In the genomic region with DNA sequence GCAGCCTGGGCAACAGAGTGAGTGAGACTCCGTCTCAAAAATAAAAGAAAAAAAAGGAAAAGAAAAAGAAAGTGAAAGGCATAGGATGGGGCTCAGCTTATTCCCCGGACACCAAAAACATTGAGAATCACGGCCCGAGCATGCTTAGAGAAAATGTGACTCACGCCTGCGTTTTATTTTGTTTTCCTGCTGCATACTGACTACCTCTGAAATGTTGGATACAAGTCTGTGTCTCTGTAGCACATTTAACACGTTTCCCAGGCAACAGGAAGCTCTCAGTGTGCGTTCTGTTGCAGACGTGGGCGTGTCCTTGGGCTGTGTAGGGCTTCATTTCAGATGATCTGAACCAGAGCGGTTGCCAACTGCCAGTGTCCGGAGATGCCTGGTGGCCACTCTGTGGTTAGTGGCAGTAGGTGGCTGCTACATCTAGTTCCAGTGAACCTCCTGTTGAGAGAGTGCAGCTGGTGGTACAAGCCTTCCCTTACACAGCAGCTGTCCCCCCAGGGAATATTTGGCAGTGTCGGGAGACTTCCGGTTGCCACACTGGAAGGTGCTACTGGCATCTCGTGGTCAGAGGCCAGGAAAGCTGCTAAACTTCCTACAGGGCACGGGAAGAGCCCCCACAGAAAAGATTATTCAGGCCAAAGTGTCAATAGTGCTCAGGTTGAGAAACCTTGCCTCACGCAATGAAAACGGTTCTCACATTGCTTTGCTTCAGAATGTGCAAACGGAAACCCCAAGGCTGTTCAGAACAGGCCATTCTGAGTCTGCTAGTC, we compare ENCODE assay signal across 8 cellular contexts. TPM values are rescaled to one million over a fixed set of nuclear protein-coding genes. Genes with fewer than 3 reads are reported as not detected.
DNase-seq lines count a peak whose midpoint lies in the region; ATAC-seq and TF ChIP-seq lines count a peak whose summit lies in the region.

No MANE protein-coding gene starts in this region.

- H3K36me3 ChIP-seq in right lobe of liver: peaks cover 0 to 15% (median 4%) of the 10 kb centered on the region in 4 donors

- H3K36me3 Mint-ChIP-seq in glutamatergic neuron (ENCODE audit: unreplicated experiment): no peaks in the 10 kb centered on the region

- peak overlapping the region; percentile 70 for H3K27ac ChIP-seq in caudate nucleus (ENCODE audit: low read depth, low read length)
- peak overlapping the region in 1 of 3 donors; percentile 35 for H3K27ac ChIP-seq in right lobe of liver

- intact Hi-C loops in right lobe of liver (cut with DNase I): no loop called here

- H3K27ac Mint-ChIP-seq in glutamatergic neuron (ENCODE audit: unreplicated experiment): no peak overlapping the region

- DNase-seq in DMS153 (lab: John Stamatoyannopoulos, UW) (peak; percentile 84), H4 (ENCODE audit: low spot score) (peak; percentile 94), NCI-H2029 treated with DMSO at 0.1 percent for 48 hours (lab: John Stamatoyannopoulos, UW) (peak; percentile 47), caudate nucleus (lab: John Stamatoyannopoulos, UW) (peak in 36 of 61 donors; percentile 12 to 79 (median 32)), right lobe of liver (peak in 1 of 3 donors; percentile 52), glutamatergic neuron (no peak)
- DNase-seq in stimulated activated CD4-positive, alpha-beta T cell treated with anti-CD3 and anti-CD28 coated beads, TNF-alpha, amount 100 ng/mL, for 4 hours (ENCODE audit: low read depth in 3 of 3): peak in 2 of 3 experiments; percentile 32 to 42

- H3K4me3 ChIP-seq in WI38 (ENCODE audit: low read depth, low read length) (peak overlapping the region; percentile 34), right lobe of liver (no peak overlapping the region)

- no peak for TF ChIP-seq POLR2A in right lobe of liver (IDR thresholded peaks at IDR 0.05)

- 36% methylated on average over 14 of the region's 19 CpGs for WGBS in right lobe of liver (ENCODE audit: insufficient coverage, low coverage, low lambda C conversion rate, missing lambda C conversion rate)

- ATAC-seq in right lobe of liver: peak in 3 of 4 donors; percentile 3 to 32 (median 6)

- peaks cover 6% of the 10 kb centered on the region for H3K4me1 Mint-ChIP-seq in glutamatergic neuron (ENCODE audit: low read depth, unreplicated experiment)

- no peaks in the 10 kb centered on the region for H3K27me3 ChIP-seq in right lobe of liver

- peaks cover 1% of the 10 kb centered on the region for H3K9me3 Mint-ChIP-seq in glutamatergic neuron (ENCODE audit: unreplicated experiment)

- no peak for TF ChIP-seq CTCF in WI38 (IDR thresholded peaks at IDR 0.05; ENCODE audit: low read depth, low read length)
- no peak for TF ChIP-seq CTCF in right lobe of liver (IDR thresholded peaks at IDR 0.05)
- TF ChIP-seq CTCF in glutamatergic neuron (IDR thresholded peaks at IDR 0.05; ENCODE audit: partially characterized antibody, unreplicated experiment): no peak

- H3K4me3 Mint-ChIP-seq in glutamatergic neuron (ENCODE audit: unreplicated experiment): no peak overlapping the region

- H3K4me1 ChIP-seq in right lobe of liver: peaks cover 0 to 45% (median 17%) of the 10 kb centered on the region in 4 donors

- H3K9me3 ChIP-seq in right lobe of liver: no peaks in the 10 kb centered on the region

- H3K27me3 Mint-ChIP-seq in glutamatergic neuron (ENCODE audit: unreplicated experiment): peaks cover 5% of the 10 kb centered on the region

RNA-seq across cellular contexts. Expression of a gene that starts 3.0 kb away (rescaled TPM):
- not detected in 2 replicates for total RNA-seq in H4 (2014; rRNA removed; shearing (Covaris generic))
- total RNA-seq in right lobe of liver: 100 to 1,000 TPM in 2 of 6 experiments, 10 to 100 TPM in 4; 23.1 to 129 (median 64.0) TPM
- not detected for total RNA-seq in glutamatergic neuron (ENCODE audit: unreplicated experiment)

RNA-seq across cellular contexts. Expression of a gene that starts 8.2 kb away (rescaled TPM):
- not detected in 2 replicates for total RNA-seq in H4 (2014; rRNA removed; shearing (Covaris generic))
- total RNA-seq in right lobe of liver (1 to 10 TPM in 3 of 6 experiments, under 1 TPM in 3; 0.18 to 5.8 (median 0.80) TPM), glutamatergic neuron (ENCODE audit: unreplicated experiment) (1.2 TPM)

Comparison
In these comparisons a context has a peak if more than half of its experiments do, and no peak if none do; other contexts are left out.
1. RNA of a gene that starts 3.0 kb away (total RNA-seq): 23.1 to 129 TPM in right lobe of liver; not detected in H4 and not detected in glutamatergic neuron (single experiment); every median in the first group is over 10 times any median in the second.